ENCODE assay signal across 10 cellular contexts in the genomic region with DNA sequence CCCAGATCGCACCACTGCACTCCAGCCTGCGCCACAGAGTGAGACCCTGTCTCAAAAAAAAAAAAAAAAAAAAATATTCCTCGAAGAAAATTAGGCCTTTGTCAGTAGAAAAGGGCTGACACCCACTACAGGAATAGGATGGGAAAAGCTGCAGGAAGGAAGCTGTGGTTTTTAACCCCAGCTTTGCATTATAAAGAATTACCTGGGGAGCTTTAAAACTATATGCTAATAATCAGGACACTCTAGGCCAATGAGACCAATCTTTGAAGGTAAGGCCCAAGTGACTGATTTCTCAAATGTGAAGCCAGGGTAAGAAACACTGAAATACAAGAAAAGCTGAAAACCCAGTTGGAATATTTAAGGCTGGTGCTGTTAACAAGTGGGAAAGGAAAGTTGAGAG.
DNase-seq lines count a peak whose midpoint lies in the region; ATAC-seq, FAIRE-seq and TF ChIP-seq lines count a peak whose summit lies in the region.
"Had no signal": no experiment of that assay in that cellular context is flagged by ENCODE, and none has a peak within 500 bp of the region (broad histone marks: within the 10 kb centered on the region; RNA-seq: fewer than 3 reads in every experiment).

No MANE protein-coding gene starts in this region.

- no peaks in the 10 kb centered on the region for H3K9me2 ChIP-seq in DOHH2 (replicated peaks; ENCODE audit: control insufficient read depth, low read length)

- intact Hi-C loops in gastrocnemius medialis (cut with DNase I; ENCODE audit: low total_unique reads) = no loop called here

- H3K4me3 Mint-ChIP-seq in T-cell (peak overlapping the region; percentile 70 to 91 (median 78)), glutamatergic neuron (ENCODE audit: unreplicated experiment) (peak overlapping the region; percentile 93)

- DNase-seq in T-cell (no peak), glutamatergic neuron (no peak), gastrocnemius medialis (no peak), GM19239 (ENCODE audit: insufficient read length, low spot score) (no peak), putamen (ENCODE audit: low spot score) (no peak), NCI-H2107 (lab: John Stamatoyannopoulos, UW) (no peak)
- no peak for DNase-seq in stimulated activated naive CD4-positive, alpha-beta T cell treated with Interleukin-2 at 50 U/mL for 16 hours (lab: John Stamatoyannopoulos, UW)
- DNase-seq: NCI-H2171 treated with DMSO at 0.1 percent for 48 hours had no signal

- CTCF ChIA-PET in T-cell (lab: Charles Lee) = interaction anchor here (0.5 to 1.6 kb wide), 4 partner anchors 14 to 835 kb away, joined by 4 to 6 read pairs (median 5); no protein-coding TSS in a partner anchor

- H3K4me3 ChIP-seq in DOHH2 (ENCODE audit: low read length) = peak overlapping the region; percentile 76
- H3K4me3 ChIP-seq in gastrocnemius medialis = peak overlapping the region; percentile 91 to 96 (median 95)

- H3K27me3 Mint-ChIP-seq in T-cell (no peaks in the 10 kb centered on the region), glutamatergic neuron (ENCODE audit: unreplicated experiment) (peaks cover 20% of the 10 kb centered on the region)

- H3K4me1 Mint-ChIP-seq in T-cell = peaks cover 66 to 69% (median 67%) of the 10 kb centered on the region in 3 donors
- H3K4me1 Mint-ChIP-seq in glutamatergic neuron (ENCODE audit: low read depth, unreplicated experiment) = peaks cover 48% of the 10 kb centered on the region

- H3F3A ChIP-seq in DOHH2 (ENCODE audit: control insufficient read depth, insufficient read depth) = peaks cover 8% of the 10 kb centered on the region

- in situ Hi-C loops in gastrocnemius medialis (cut with MboI; ENCODE audit: low sequenced_read_pairs in 4 of 4) = no loop called here

- H3K9me3 ChIP-seq in DOHH2 (ENCODE audit: control insufficient read depth, insufficient read depth, low read length) = no peaks in the 10 kb centered on the region
- H3K9me3 ChIP-seq in gastrocnemius medialis = no peaks in the 10 kb centered on the region

- peak overlapping the region; percentile 78 for H3K4me2 ChIP-seq in DOHH2 (ENCODE audit: low read length)

- peaks cover 58% of the 10 kb centered on the region for H3K79me2 ChIP-seq in DOHH2 (ENCODE audit: control insufficient read depth, low read length)

- H3K27ac ChIP-seq in DOHH2 (ENCODE audit: low read depth, low read length) (no peak overlapping the region), gastrocnemius medialis (peak overlapping the region; percentile 94 to 96 (median 94))

- H3K36me3 Mint-ChIP-seq in T-cell (peaks cover 5% of the 10 kb centered on the region), glutamatergic neuron (ENCODE audit: unreplicated experiment) (no peaks in the 10 kb centered on the region)

- peaks cover 35% of the 10 kb centered on the region for H4K20me1 ChIP-seq in DOHH2 (ENCODE audit: control insufficient read depth, insufficient read depth, low read depth, low read length)

- H3K4me1 ChIP-seq in DOHH2 (ENCODE audit: control insufficient read depth, low read length) (peaks cover 48% of the 10 kb centered on the region), gastrocnemius medialis (peaks cover 65 to 66% of the 10 kb centered on the region in 2 donors)

- POLR2A ChIA-PET in T-cell (lab: Charles Lee) = no interaction called here

- no peaks in the 10 kb centered on the region for H3K27me3 ChIP-seq in DOHH2 (ENCODE audit: control insufficient read depth, low read length)
- no peaks in the 10 kb centered on the region for H3K27me3 ChIP-seq in gastrocnemius medialis

- FAIRE-seq in GM19239 (lab: Jason Lieb, UNC) = no peak
- FAIRE-seq: GM12892 had no signal

- TF ChIP-seq CTCF in DOHH2 (IDR thresholded peaks at IDR 0.05; ENCODE audit: low read depth, low read length, poor library complexity, severe bottlenecking) = no peak
- no peak for TF ChIP-seq CTCF in glutamatergic neuron (IDR thresholded peaks at IDR 0.05; ENCODE audit: partially characterized antibody, unreplicated experiment)
- no peak for TF ChIP-seq CTCF in gastrocnemius medialis (IDR thresholded peaks at IDR 0.05 in 4 of 5, conservative IDR thresholded peaks at IDR 0.05 in 1 of 5)

- H3K36me3 ChIP-seq in DOHH2 (ENCODE audit: control insufficient read depth, low read length) (peaks cover 9% of the 10 kb centered on the region; the same call in 1 of the 2 replicates), gastrocnemius medialis (no peaks in the 10 kb centered on the region)

- no peak for ATAC-seq in T-cell (replicated peaks in 1 of 4)
- ATAC-seq in gastrocnemius medialis = no peak

- H3K9me3 Mint-ChIP-seq in T-cell = no peaks in the 10 kb centered on the region
- peaks cover 26% of the 10 kb centered on the region for H3K9me3 Mint-ChIP-seq in glutamatergic neuron (ENCODE audit: unreplicated experiment)

- H3K27ac Mint-ChIP-seq in T-cell (peak overlapping the region; percentile 64 to 73), glutamatergic neuron (ENCODE audit: unreplicated experiment) (peak overlapping the region; percentile 94)

- TF ChIP-seq POLR2A in gastrocnemius medialis (IDR thresholded peaks at IDR 0.05) = no peak
